Comparison of ENCODE assay signal across 29 cellular contexts in the genomic region with DNA sequence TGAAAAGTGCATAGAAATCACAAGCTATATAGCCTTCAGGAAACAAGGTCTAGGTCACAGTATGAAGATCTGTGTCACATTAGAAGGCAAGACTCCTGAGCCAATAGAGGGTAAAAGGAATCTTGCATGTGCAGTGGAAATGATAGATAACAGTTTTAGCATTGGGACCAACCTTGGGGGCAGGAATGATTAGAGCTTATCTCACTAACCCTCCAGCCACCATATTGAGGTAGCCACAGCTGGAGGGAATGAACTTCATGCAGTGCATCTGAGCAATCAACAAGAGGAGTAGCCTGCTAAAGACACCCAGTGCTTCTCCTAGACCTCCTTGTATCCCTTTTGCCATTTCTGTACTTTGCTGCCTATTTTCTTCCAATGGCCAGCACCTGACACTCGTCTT.
"Had no signal": no experiment of that assay in that cellular context is flagged by ENCODE, and none has a peak within 500 bp of the region (broad histone marks: within the 10 kb centered on the region; RNA-seq: fewer than 3 reads in every experiment).

No MANE protein-coding gene starts in this region.

- H3K36me3 Mint-ChIP-seq: brain had no signal

- H3K27ac Mint-ChIP-seq: activated CD4-positive, alpha-beta memory T cell treated with anti-CD3 and anti-CD28 coated beads, Interleukin-2, amount 10 ng/mL, durations not matched to agents 7 days and 5 days; activated CD4-positive, alpha-beta T cell treated with anti-CD3 and anti-CD28 coated beads, Interleukin-2, amount 10 ng/mL, durations not matched to agents 7 days and 5 days; activated naive CD4-positive, alpha-beta T cell treated with anti-CD3 and anti-CD28 coated beads, Interleukin-2, amount 10 ng/mL, durations not matched to agents 7 days and 5 days; activated naive CD4-positive, alpha-beta T cell treated with anti-CD3 and anti-CD28 coated beads, Interleukin-2, amount 50 U/mL, for 72 hours; activated naive CD8-positive, alpha-beta T cell treated with anti-CD3 and anti-CD28 coated beads, Interleukin-2, amount 10 ng/mL, durations not matched to agents 7 days and 5 days; activated T-cell treated with anti-CD3 and anti-CD28 coated beads, Interleukin-2, amount 50 U/mL, for 24 hours; activated T-cell treated with anti-CD3 and anti-CD28 coated beads, Interleukin-2, amount 50 U/mL, for 72 hours; brain; effector memory CD8-positive, alpha-beta T cell; WTC11 had no signal

- ATAC-seq: activated naive CD4-positive, alpha-beta T cell treated with anti-CD3 and anti-CD28 coated beads, Interleukin-2, amount 50 U/mL, for 72 hours; activated T-cell treated with anti-CD3 and anti-CD28 coated beads, Interleukin-2, amount 50 U/mL, for 72 hours; effector memory CD8-positive, alpha-beta T cell; WTC11 had no signal

- H3K4me1 Mint-ChIP-seq: brain, WTC11 had no signal

- DNase-seq: activated CD4-positive, alpha-beta memory T cell treated with anti-CD3 and anti-CD28 coated beads, Interleukin-2, amount 10 ng/mL, durations not matched to agents 7 days and 5 days; activated CD4-positive, alpha-beta T cell treated with anti-CD3 and anti-CD28 coated beads for 1 hour; activated CD4-positive, alpha-beta T cell treated with anti-CD3 and anti-CD28 coated beads for 4 hours; activated CD4-positive, alpha-beta T cell treated with anti-CD3 and anti-CD28 coated beads, Interleukin-2, amount 10 ng/mL, durations not matched to agents 7 days and 5 days; activated CD4-positive, alpha-beta T cell treated with anti-CD3 and anti-CD28 coated beads, Interleukin-2, amount 50 U/mL, for 4 hours; activated CD8-positive, alpha-beta memory T cell treated with anti-CD3 and anti-CD28 coated beads, Interleukin-2, amount 50 U/mL, for 48 hours; activated gamma-delta T cell; activated naive CD4-positive, alpha-beta T cell; activated naive CD4-positive, alpha-beta T cell treated with anti-CD3 and anti-CD28 coated beads, Interleukin-2, amount 10 ng/mL, durations not matched to agents 7 days and 5 days; activated naive CD8-positive, alpha-beta T cell treated with anti-CD3 and anti-CD28 coated beads, Interleukin-2, amount 10 ng/mL, durations not matched to agents 7 days and 5 days; activated T-cell treated with anti-CD3 and anti-CD28 coated beads for 4 hours; activated T-cell treated with anti-CD3 and anti-CD28 coated beads, Interleukin-2, amount 50 U/mL, for 24 hours; activated T-cell treated with anti-CD3 and anti-CD28 coated beads, Interleukin-2, amount 50 U/mL, for 72 hours; cortex of kidney; dermis blood vessel endothelial cell; effector CD4-positive, alpha-beta T cell; effector memory CD8-positive, alpha-beta T cell; foreskin fibroblast; head of caudate nucleus; T-helper 2 cell had no signal

- FAIRE-seq: bronchial epithelial cell, colon, TTC549 had no signal

- H3K4me3 Mint-ChIP-seq: activated CD4-positive, alpha-beta memory T cell treated with anti-CD3 and anti-CD28 coated beads, Interleukin-2, amount 10 ng/mL, durations not matched to agents 7 days and 5 days; activated CD4-positive, alpha-beta T cell treated with anti-CD3 and anti-CD28 coated beads, Interleukin-2, amount 10 ng/mL, durations not matched to agents 7 days and 5 days; activated naive CD4-positive, alpha-beta T cell treated with anti-CD3 and anti-CD28 coated beads, Interleukin-2, amount 10 ng/mL, durations not matched to agents 7 days and 5 days; activated naive CD8-positive, alpha-beta T cell treated with anti-CD3 and anti-CD28 coated beads, Interleukin-2, amount 10 ng/mL, durations not matched to agents 7 days and 5 days; activated T-cell treated with anti-CD3 and anti-CD28 coated beads, Interleukin-2, amount 50 U/mL, for 24 hours; activated T-cell treated with anti-CD3 and anti-CD28 coated beads, Interleukin-2, amount 50 U/mL, for 72 hours; brain; central memory CD8-positive, alpha-beta T cell; effector memory CD8-positive, alpha-beta T cell; WTC11 had no signal

- H3K27ac ChIP-seq: ascending aorta, VCaP had no signal

- H3K27me3 ChIP-seq: ascending aorta had no signal

- H3K4me1 ChIP-seq: ascending aorta had no signal

- H3K36me3 ChIP-seq: ascending aorta had no signal

- H3K4me3 ChIP-seq: ascending aorta had no signal

- H3K27me3 Mint-ChIP-seq: activated CD4-positive, alpha-beta memory T cell treated with anti-CD3 and anti-CD28 coated beads, Interleukin-2, amount 10 ng/mL, durations not matched to agents 7 days and 5 days; activated CD4-positive, alpha-beta T cell treated with anti-CD3 and anti-CD28 coated beads, Interleukin-2, amount 10 ng/mL, durations not matched to agents 7 days and 5 days; activated naive CD4-positive, alpha-beta T cell treated with anti-CD3 and anti-CD28 coated beads, Interleukin-2, amount 10 ng/mL, durations not matched to agents 7 days and 5 days; activated naive CD8-positive, alpha-beta T cell treated with anti-CD3 and anti-CD28 coated beads, Interleukin-2, amount 10 ng/mL, durations not matched to agents 7 days and 5 days; activated T-cell treated with anti-CD3 and anti-CD28 coated beads, Interleukin-2, amount 50 U/mL, for 24 hours; central memory CD8-positive, alpha-beta T cell; effector memory CD8-positive, alpha-beta T cell had no signal
